ENCODE assay signal across 8 cellular contexts in genomic region chr20:2103454-2104153, GRCh38. TPM values are rescaled to one million over a fixed set of nuclear protein-coding genes. Genes with fewer than 3 reads are reported as not detected.
A peak's percentile ranks its signal among the peaks of the same experiment; 100 is the strongest.
DNase-seq lines count a peak whose midpoint lies in the region; ATAC-seq and TF ChIP-seq lines count a peak whose summit lies in the region.

No MANE protein-coding gene starts in this region.

- peak overlapping the region; percentile 88 for H3K4me3 Mint-ChIP-seq in central memory CD8-positive, alpha-beta T cell
- H3K4me3 Mint-ChIP-seq in naive B cell = peak overlapping the region; percentile 88 to 99 (median 92)

- H3K9me3 Mint-ChIP-seq in central memory CD8-positive, alpha-beta T cell = no peaks in the 10 kb centered on the region
- H3K9me3 Mint-ChIP-seq in naive B cell = no peaks in the 10 kb centered on the region

- H2AK5ac ChIP-seq in IMR-90 (ENCODE audit: low read depth, low read length) = peak overlapping the region; percentile 85

- H3K9me1 ChIP-seq in IMR-90 (ENCODE audit: insufficient read depth, low read length) = peaks cover 8% of the 10 kb centered on the region; the same call in 1 of the 2 replicates

- H4K5ac ChIP-seq in IMR-90 (ENCODE audit: low read depth, low read length) = peak overlapping the region; percentile 40

- no peak overlapping the region for H3K18ac ChIP-seq in IMR-90 (ENCODE audit: low read depth, low read length)

- peaks cover 49 to 58% (median 53%) of the 10 kb centered on the region in 10 experiments for H3K4me1 ChIP-seq in BLaER1 treated with 17β-estradiol and CSF1 and Interleukin-3, amounts not matched to agents 10 nM and 100 nM
- peaks cover 2% of the 10 kb centered on the region; the same call in 1 of the 2 replicates for H3K4me1 ChIP-seq in IMR-90 (ENCODE audit: control insufficient read depth, insufficient read depth, low read length)

- peaks cover 22 to 60% of the 10 kb centered on the region in 2 experiments; a peak in 3 of 4 replicates for H3K79me1 ChIP-seq in IMR-90 (ENCODE audit: low read depth in 1 of 2, low read length in 2 of 2)

- peak overlapping the region; percentile 100 for H2AFZ ChIP-seq in IMR-90 (replicated peaks; ENCODE audit: low read length, poor library complexity)

- H3K4me3 ChIP-seq in BLaER1 treated with 17β-estradiol and CSF1 and Interleukin-3, amounts not matched to agents 10 nM and 100 nM = peak overlapping the region; percentile 78 to 95 (median 90)
- peak overlapping the region; percentile 81 for H3K4me3 ChIP-seq in IMR-90 (ENCODE audit: insufficient read depth, low read depth, low read length)

- TF ChIP-seq POLR2A in IMR-90 (IDR thresholded peaks at IDR 0.05; ENCODE audit: low read depth, low read length) = no peak

- intact Hi-C loops in IMR-90 (cut with micrococcal nuclease) = loop anchor here (2.0 to 5.0 kb wide), 5 partner anchors 34 to 301 kb away; no protein-coding TSS in a partner anchor

- peaks cover 59% of the 10 kb centered on the region for H3K4me1 Mint-ChIP-seq in central memory CD8-positive, alpha-beta T cell
- peaks cover 45 to 56% (median 52%) of the 10 kb centered on the region in 3 donors for H3K4me1 Mint-ChIP-seq in naive B cell

- no peak for TF ChIP-seq RAD21 in IMR-90 (IDR thresholded peaks at IDR 0.05; ENCODE audit: low read length)

- H3K27ac Mint-ChIP-seq in central memory CD8-positive, alpha-beta T cell (ENCODE audit: low read depth) = peak overlapping the region; percentile 99
- peak overlapping the region; percentile 78 to 100 (median 91) for H3K27ac Mint-ChIP-seq in naive B cell

- H3K36me3 ChIP-seq in BLaER1 treated with 17β-estradiol and CSF1 and Interleukin-3, amounts not matched to agents 10 nM and 100 nM = peaks cover 14 to 45% (median 36%) of the 10 kb centered on the region in 11 experiments; a peak in 20 of 22 replicates
- H3K36me3 ChIP-seq in IMR-90 (ENCODE audit: control insufficient read depth, insufficient read depth, low read length) = peaks cover 5% of the 10 kb centered on the region; the same call in 1 of the 2 replicates

- H4K91ac ChIP-seq in IMR-90 (ENCODE audit: insufficient read depth, low read depth, low read length) = peak overlapping the region; percentile 57

- H3K27me3 ChIP-seq in BLaER1 treated with 17β-estradiol and CSF1 and Interleukin-3, amounts not matched to agents 10 nM and 100 nM = 0 out of 22 replicates have a peak, but pooled peaks cover 0 to 3% (median 0%) of the 10 kb centered on the region in 11 experiments
- no peaks in the 10 kb centered on the region for H3K27me3 ChIP-seq in IMR-90 (ENCODE audit: control insufficient read depth, insufficient read depth, low read length)

- ATAC-seq in IMR-90 (ENCODE audit: low read depth) (no peak), naive B cell (ENCODE audit: low read depth in 2 of 2) (no peak), HG02884 (IDR thresholded peaks at IDR 0.05; ENCODE audit: unreplicated experiment) (no peak), GM19035 (IDR thresholded peaks at IDR 0.05; ENCODE audit: unreplicated experiment) (no peak)
- no peak for ATAC-seq in central memory CD8-positive, alpha-beta T cell (replicated peaks; ENCODE audit: extremely low read depth, poor library complexity, severe bottlenecking)

- peak overlapping the region; percentile 74 for H3K56ac ChIP-seq in IMR-90 (ENCODE audit: extremely low read depth, insufficient read depth, low read length)

- no peak overlapping the region for H2BK20ac ChIP-seq in IMR-90 (ENCODE audit: low read depth, low read length)

- no peaks in the 10 kb centered on the region for H3K9me3 ChIP-seq in BLaER1 treated with 17β-estradiol and CSF1 and Interleukin-3, amounts not matched to agents 10 nM and 100 nM (replicated peaks in 1 of 11)
- no peaks in the 10 kb centered on the region for H3K9me3 ChIP-seq in IMR-90 (ENCODE audit: control insufficient read depth, insufficient read depth, low read length)

- POLR2A ChIA-PET in IMR-90 (lab: Charles Lee; ENCODE audit: unreplicated experiment) = no interaction called here

- peak overlapping the region; percentile 78 to 97 (median 93) for H3K4me2 ChIP-seq in BLaER1 treated with 17β-estradiol and CSF1 and Interleukin-3, amounts not matched to agents 10 nM and 100 nM
- peak overlapping the region; percentile 87 for H3K4me2 ChIP-seq in IMR-90 (ENCODE audit: low read depth, low read length)

- H3K14ac ChIP-seq in IMR-90 (replicated peaks; ENCODE audit: low read depth, low read length) = peak overlapping the region; percentile 69

- dilution Hi-C loops in IMR-90 (cut with HindIII; ENCODE audit: low sequenced_read_pairs, unreplicated experiment) = no loop called here

- peaks cover 20% of the 10 kb centered on the region for H3K36me3 Mint-ChIP-seq in central memory CD8-positive, alpha-beta T cell (ENCODE audit: insufficient read depth)
- H3K36me3 Mint-ChIP-seq in naive B cell = peaks cover 0 to 7% of the 10 kb centered on the region in 2 donors

- H3K27ac ChIP-seq in BLaER1 treated with 17β-estradiol and CSF1 and Interleukin-3, amounts not matched to agents 10 nM and 100 nM = peak overlapping the region; percentile 98 to 100 (median 99)
- H3K27ac ChIP-seq in IMR-90 (ENCODE audit: insufficient read depth, low read length) = peak overlapping the region; percentile 99

- peak overlapping the region; percentile 98 for H2BK5ac ChIP-seq in IMR-90 (ENCODE audit: low read depth, low read length, poor library complexity, severe bottlenecking)

- WGBS in IMR-90 (ENCODE audit: extremely low coverage in 2 of 2, insufficient read length in 1 of 2), 2 experiments = 0% methylated on average over 1 of the region's 13 CpGs; no CpG with 5 or more reads in 1 of the 2 experiments

- DNase-seq in IMR-90 = no peak
- no peak for DNase-seq in central memory CD8-positive, alpha-beta T cell (ENCODE audit: low spot score in 2 of 2)
- DNase-seq in naive B cell = no peak
- DNase-seq in NK-92 treated with Interleukin-12 subunit alpha and Interleukin-12 subunit beta, amount 100 ng/mL, for 24 hours (lab: John Stamatoyannopoulos, UW) = no peak
- no peak for DNase-seq in AG08395 (ENCODE audit: low spot score)

- peak overlapping the region; percentile 7 for H2BK120ac ChIP-seq in IMR-90 (ENCODE audit: low read depth, low read length)

- no TSS peak for BruUV-seq in IMR-90 (replicated peaks; lab: Mats Ljungman, UMichigan)

- peak overlapping the region; percentile 57 to 87; a peak in 2 of 4 replicates for H4K8ac ChIP-seq in IMR-90 (ENCODE audit: low read depth in 2 of 2, low read length in 2 of 2)

- H3K23ac ChIP-seq in IMR-90 (ENCODE audit: low read depth, low read length) = peak overlapping the region; percentile 74

- H4K20me1 ChIP-seq in BLaER1 treated with 17β-estradiol and CSF1 and Interleukin-3, amounts not matched to agents 10 nM and 100 nM = peaks cover 47 to 61% (median 57%) of the 10 kb centered on the region in 11 experiments
- peaks cover 40% of the 10 kb centered on the region for H4K20me1 ChIP-seq in IMR-90 (ENCODE audit: insufficient read depth, low read length)

- no peaks in the 10 kb centered on the region for H3K27me3 Mint-ChIP-seq in central memory CD8-positive, alpha-beta T cell
- no peaks in the 10 kb centered on the region for H3K27me3 Mint-ChIP-seq in naive B cell

- peak overlapping the region; percentile 90 for H2AK9ac ChIP-seq in IMR-90 (replicated peaks; ENCODE audit: low read depth, low read length, poor library complexity)

- CTCF ChIA-PET in IMR-90 (lab: Yijun Ruan, JAX) = interaction anchor here (0.6 to 2.6 kb wide), 3 partner anchors 48 to 326 kb away, joined by 3 to 10 read pairs (median 3); no protein-coding TSS in a partner anchor

- H3K9ac ChIP-seq in BLaER1 treated with 17β-estradiol and CSF1 and Interleukin-3, amounts not matched to agents 10 nM and 100 nM = peak overlapping the region; percentile 97 to 100 (median 99)
- H3K9ac ChIP-seq in IMR-90 (ENCODE audit: low read depth, low read length) = peak overlapping the region; percentile 99

- no peak overlapping the region for H2BK15ac ChIP-seq in IMR-90 (ENCODE audit: low read depth, low read length)

- TF ChIP-seq CTCF in IMR-90 (conservative IDR thresholded peaks at IDR 0.05; ENCODE audit: low read depth, low read length) = no peak

- in situ Hi-C loops in IMR-90 (cut with MboI; ENCODE audit: low sequenced_read_pairs) = loop anchor here (25.0 kb wide), 1 partner anchor 709 kb away; the partner anchor contains the start of genes C20orf141, CPXM1 and TMEM239

- H3K4ac ChIP-seq in IMR-90 (ENCODE audit: low read depth, low read length) = peak overlapping the region; percentile 91

TF ChIP-seq in IMR-90, 13 proteins besides CTCF, POLR2A, EP300 and RAD21 (continues in another document):
- TF ChIP-seq NFE2L2 (IDR thresholded peaks at IDR 0.05; ENCODE audit: low read depth, low read length) (no peak), SMC3 (IDR thresholded peaks at IDR 0.05; ENCODE audit: low read depth, low read length) (no peak), CHD1 (IDR thresholded peaks at IDR 0.05; ENCODE audit: low read depth, low read length) (no peak), FOS (IDR thresholded peaks at IDR 0.05; ENCODE audit: low read depth, low read length) (no peak), MAZ (IDR thresholded peaks at IDR 0.05; ENCODE audit: borderline replicate concordance, low read depth, low read length) (no peak), MAFK (IDR thresholded peaks at IDR 0.05; ENCODE audit: low read depth, low read length) (no peak), MXI1 (IDR thresholded peaks at IDR 0.05; ENCODE audit: borderline replicate concordance, low read depth, low read length) (no peak), RCOR1 (IDR thresholded peaks at IDR 0.05; ENCODE audit: insufficient replicate concordance, low read length) (no peak), ELK1 (IDR thresholded peaks at IDR 0.05; ENCODE audit: borderline replicate concordance, low read depth, low read length) (no peak)

RNA-seq across cellular contexts. Expression of gene STK35, which starts 2.0 kb away (rescaled TPM):
- total RNA-seq in IMR-90 (2012; rRNA removed) = 11.1 and 11.4 TPM in 2 replicates
- 12.0 and 12.6 TPM in 2 replicates for polyA plus RNA-seq in IMR-90 (2012; rRNA removed)
- 6.9 and 9.3 TPM in 2 replicates for polyA plus RNA-seq in IMR-90 (2012; cell fraction: cytosol; rRNA removed)
- 22.9 and 28.4 TPM in 2 replicates for polyA plus RNA-seq in IMR-90 (2012; cell fraction: nucleus; rRNA removed; ENCODE audit: low replicate concordance)
- polyA plus RNA-seq in naive B cell (ENCODE audit: low read depth in 6 of 6) = 1 to 10 TPM; 3.3 to 8.7 (median 5.7) TPM
